2 cellular contexts compared by ENCODE assay signal in genomic region chr18:34495434-34495833, GRCh38.
TF ChIP-seq lines count a peak whose summit lies in the region.

No MANE protein-coding gene starts in this region.

TF ChIP-seq in HEK293, 187 proteins besides CTCF, POLR2A, EP300 and RAD21:
- TF ChIP-seq, protein P1, sequence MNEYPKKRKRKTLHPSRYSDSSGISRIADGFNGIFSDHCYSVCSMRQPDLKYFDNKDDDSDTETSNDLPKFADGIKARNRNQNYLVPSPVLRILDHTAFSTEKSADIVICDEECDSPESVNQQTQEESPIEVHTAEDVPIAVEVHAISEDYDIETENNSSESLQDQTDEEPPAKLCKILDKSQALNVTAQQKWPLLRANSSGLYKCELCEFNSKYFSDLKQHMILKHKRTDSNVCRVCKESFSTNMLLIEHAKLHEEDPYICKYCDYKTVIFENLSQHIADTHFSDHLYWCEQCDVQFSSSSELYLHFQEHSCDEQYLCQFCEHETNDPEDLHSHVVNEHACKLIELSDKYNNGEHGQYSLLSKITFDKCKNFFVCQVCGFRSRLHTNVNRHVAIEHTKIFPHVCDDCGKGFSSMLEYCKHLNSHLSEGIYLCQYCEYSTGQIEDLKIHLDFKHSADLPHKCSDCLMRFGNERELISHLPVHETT (tag by site-specific recombination; IDR thresholded peaks at IDR 0.05): no peak
- TF ChIP-seq TRIM28 (IDR thresholded peaks at IDR 0.05; ENCODE audit: borderline replicate concordance, low read length): peak; percentile 37; the same call in 1 of the 2 replicates
- TF ChIP-seq HIC1 (tag by site-specific recombination; IDR thresholded peaks at IDR 0.05): no peak
- TF ChIP-seq, protein P2, sequence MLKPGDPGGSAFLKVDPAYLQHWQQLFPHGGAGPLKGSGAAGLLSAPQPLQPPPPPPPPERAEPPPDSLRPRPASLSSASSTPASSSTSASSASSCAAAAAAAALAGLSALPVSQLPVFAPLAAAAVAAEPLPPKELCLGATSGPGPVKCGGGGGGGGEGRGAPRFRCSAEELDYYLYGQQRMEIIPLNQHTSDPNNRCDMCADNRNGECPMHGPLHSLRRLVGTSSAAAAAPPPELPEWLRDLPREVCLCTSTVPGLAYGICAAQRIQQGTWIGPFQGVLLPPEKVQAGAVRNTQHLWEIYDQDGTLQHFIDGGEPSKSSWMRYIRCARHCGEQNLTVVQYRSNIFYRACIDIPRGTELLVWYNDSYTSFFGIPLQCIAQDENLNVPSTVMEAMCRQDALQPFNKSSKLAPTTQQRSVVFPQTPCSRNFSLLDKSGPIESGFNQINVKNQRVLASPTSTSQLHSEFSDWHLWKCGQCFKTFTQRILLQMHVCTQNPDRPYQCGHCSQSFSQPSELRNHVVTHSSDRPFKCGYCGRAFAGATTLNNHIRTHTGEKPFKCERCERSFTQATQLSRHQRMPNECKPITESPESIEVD (tag by site-specific recombination; IDR thresholded peaks at IDR 0.05): peak; percentile 43
TF ChIP-seq in HEK293: peak in this region for 2.

TF ChIP-seq in neural cell, 6 proteins besides CTCF, POLR2A, EP300 and RAD21:
- TF ChIP-seq, protein P3, sequence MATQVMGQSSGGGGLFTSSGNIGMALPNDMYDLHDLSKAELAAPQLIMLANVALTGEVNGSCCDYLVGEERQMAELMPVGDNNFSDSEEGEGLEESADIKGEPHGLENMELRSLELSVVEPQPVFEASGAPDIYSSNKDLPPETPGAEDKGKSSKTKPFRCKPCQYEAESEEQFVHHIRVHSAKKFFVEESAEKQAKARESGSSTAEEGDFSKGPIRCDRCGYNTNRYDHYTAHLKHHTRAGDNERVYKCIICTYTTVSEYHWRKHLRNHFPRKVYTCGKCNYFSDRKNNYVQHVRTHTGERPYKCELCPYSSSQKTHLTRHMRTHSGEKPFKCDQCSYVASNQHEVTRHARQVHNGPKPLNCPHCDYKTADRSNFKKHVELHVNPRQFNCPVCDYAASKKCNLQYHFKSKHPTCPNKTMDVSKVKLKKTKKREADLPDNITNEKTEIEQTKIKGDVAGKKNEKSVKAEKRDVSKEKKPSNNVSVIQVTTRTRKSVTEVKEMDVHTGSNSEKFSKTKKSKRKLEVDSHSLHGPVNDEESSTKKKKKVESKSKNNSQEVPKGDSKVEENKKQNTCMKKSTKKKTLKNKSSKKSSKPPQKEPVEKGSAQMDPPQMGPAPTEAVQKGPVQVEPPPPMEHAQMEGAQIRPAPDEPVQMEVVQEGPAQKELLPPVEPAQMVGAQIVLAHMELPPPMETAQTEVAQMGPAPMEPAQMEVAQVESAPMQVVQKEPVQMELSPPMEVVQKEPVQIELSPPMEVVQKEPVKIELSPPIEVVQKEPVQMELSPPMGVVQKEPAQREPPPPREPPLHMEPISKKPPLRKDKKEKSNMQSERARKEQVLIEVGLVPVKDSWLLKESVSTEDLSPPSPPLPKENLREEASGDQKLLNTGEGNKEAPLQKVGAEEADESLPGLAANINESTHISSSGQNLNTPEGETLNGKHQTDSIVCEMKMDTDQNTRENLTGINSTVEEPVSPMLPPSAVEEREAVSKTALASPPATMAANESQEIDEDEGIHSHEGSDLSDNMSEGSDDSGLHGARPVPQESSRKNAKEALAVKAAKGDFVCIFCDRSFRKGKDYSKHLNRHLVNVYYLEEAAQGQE (IDR thresholded peaks at IDR 0.05; ENCODE audit: borderline replicate concordance): no peak
- TF ChIP-seq TAF1 (IDR thresholded peaks at IDR 0.05; ENCODE audit: low read depth) (no peak), SMC3 (conservative IDR thresholded peaks at IDR 0.05; ENCODE audit: poor library complexity) (no peak), EZH2 (IDR thresholded peaks at IDR 0.05; ENCODE audit: borderline replicate concordance, insufficient read depth, low read length, poor library complexity, severe bottlenecking) (no peak), MXI1 (conservative IDR thresholded peaks at IDR 0.05; ENCODE audit: poor library complexity, severe bottlenecking) (no peak)
TF ChIP-seq in neural cell: peak in this region for 0.
